In the genomic region with DNA sequence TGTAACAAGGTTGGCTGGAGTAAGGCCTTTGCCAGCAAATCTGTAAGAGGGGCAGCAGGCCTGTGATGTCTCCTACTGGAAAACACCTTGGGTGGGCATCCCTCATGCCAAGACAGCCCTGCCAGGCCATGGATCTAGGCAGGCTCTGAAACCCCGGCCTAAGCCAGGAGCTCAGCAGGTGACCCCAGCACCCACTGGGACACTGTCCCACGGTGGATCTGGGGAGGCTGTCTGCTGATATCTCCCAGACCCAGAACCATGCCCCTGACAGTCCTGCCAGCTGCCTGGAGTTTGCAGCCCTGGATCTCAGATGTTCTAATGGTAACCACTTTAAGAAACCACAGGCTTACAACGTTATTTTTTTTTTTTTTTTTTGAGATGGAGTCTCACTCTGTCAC, we compare ENCODE assay signal across 17 cellular contexts.
DNase-seq lines count a peak whose midpoint lies in the region; ATAC-seq, FAIRE-seq and TF ChIP-seq lines count a peak whose summit lies in the region.
"Had no signal": no experiment of that assay in that cellular context is flagged by ENCODE, and none has a peak within 500 bp of the region (broad histone marks: within the 10 kb centered on the region; RNA-seq: fewer than 3 reads in every experiment).

No MANE protein-coding gene starts in this region.

- intact Hi-C loops in CD4-positive, alpha-beta T cell (cut with DNase I, micrococcal nuclease), result no loop called here
- intact Hi-C loops in Caco-2 (cut with micrococcal nuclease; ENCODE audit: unreplicated experiment) (no loop called here), HepG2 (cut with micrococcal nuclease; ENCODE audit: unreplicated experiment) (no loop called here)

- no peaks in the 10 kb centered on the region for H3K9me3 ChIP-seq in CD4-positive, alpha-beta T cell (ENCODE audit: control insufficient read depth, low read length)
- no peaks in the 10 kb centered on the region for H3K9me3 ChIP-seq in Caco-2
- no peaks in the 10 kb centered on the region for H3K9me3 ChIP-seq in HepG2 (ENCODE audit: low read length)

- no peaks in the 10 kb centered on the region for H3K9me3 Mint-ChIP-seq in CD4-positive, alpha-beta T cell
- H3K9me3 Mint-ChIP-seq in activated naive CD8-positive, alpha-beta T cell treated with anti-CD3 and anti-CD28 coated beads for 36 hours, result peaks cover 19% of the 10 kb centered on the region
- no peaks in the 10 kb centered on the region for H3K9me3 Mint-ChIP-seq in Caco-2 (ENCODE audit: unreplicated experiment)
- H3K9me3 Mint-ChIP-seq: CD8-positive, alpha-beta T cell had no signal

- DNase-seq in CD4-positive, alpha-beta T cell, result no peak
- DNase-seq in GM20000 (ENCODE audit: low spot score) (peak; percentile 28), Caco-2 (no peak), HepG2 (ENCODE audit: low spot score) (no peak), amniotic stem cell (lab: John Stamatoyannopoulos, UW) (no peak)
- no peak for DNase-seq in activated naive CD8-positive, alpha-beta T cell treated with anti-CD3 and anti-CD28 coated beads for 36 hours
- DNase-seq: CD8-positive, alpha-beta T cell; DMS 273 treated with DMSO at 0.1 percent for 48 hours; KBM-7; NCI-H1092; NCI-H1694 treated with DMSO at 0.1 percent for 48 hours; NCI-H774; SHP77 treated with DMSO at 0.1 percent for 48 hours had no signal

- peak overlapping the region; percentile 89 for H3K27ac Mint-ChIP-seq in CD4-positive, alpha-beta T cell
- H3K27ac Mint-ChIP-seq in activated naive CD8-positive, alpha-beta T cell treated with anti-CD3 and anti-CD28 coated beads for 36 hours, result peak overlapping the region; percentile 90
- no peak overlapping the region for H3K27ac Mint-ChIP-seq in Caco-2 (ENCODE audit: unreplicated experiment)
- H3K27ac Mint-ChIP-seq: B cell had no signal

- H3K4me2 ChIP-seq in HepG2 (ENCODE audit: low read depth, low read length), result no peak overlapping the region

- no peaks in the 10 kb centered on the region for H3K27me3 Mint-ChIP-seq in CD4-positive, alpha-beta T cell
- H3K27me3 Mint-ChIP-seq in activated naive CD8-positive, alpha-beta T cell treated with anti-CD3 and anti-CD28 coated beads for 36 hours, result no peaks in the 10 kb centered on the region
- no peaks in the 10 kb centered on the region for H3K27me3 Mint-ChIP-seq in Caco-2 (ENCODE audit: insufficient read depth, unreplicated experiment)
- H3K27me3 Mint-ChIP-seq: B cell had no signal

- H3K4me1 ChIP-seq in rectal smooth muscle tissue (ENCODE audit: control insufficient read depth, insufficient read depth, low read length), result no peaks in the 10 kb centered on the region
- H3K4me1 ChIP-seq in Caco-2, result no peaks in the 10 kb centered on the region
- H3K4me1 ChIP-seq in HepG2 (ENCODE audit: insufficient read depth, low read length), result peaks cover 25% of the 10 kb centered on the region

- TF ChIP-seq CTCF in CD4-positive, alpha-beta T cell (IDR thresholded peaks at IDR 0.05), result no peak
- TF ChIP-seq CTCF in GM20000 (IDR thresholded peaks at IDR 0.05; ENCODE audit: extremely low read depth, missing control alignments) (no peak), Caco-2 (IDR thresholded peaks at IDR 0.05; ENCODE audit: insufficient read depth in 1 of 2, low read depth in 1 of 2, low read length in 1 of 2, severe bottlenecking in 1 of 2, unreplicated experiment in 1 of 2) (no peak), HepG2 (CRISPR knock-in tag; IDR thresholded peaks at IDR 0.05) (no peak)

- BruUV-seq in Caco-2 (replicated peaks; lab: Mats Ljungman, UMichigan) (no TSS peak), HepG2 (replicated peaks; lab: Mats Ljungman, UMichigan) (no TSS peak)

- H3K9ac ChIP-seq in rectal smooth muscle tissue (ENCODE audit: low read length) (no peak overlapping the region), HepG2 (ENCODE audit: insufficient read depth, low read depth, low read length) (no peak overlapping the region)

- H3K36me3 ChIP-seq in rectal smooth muscle tissue (ENCODE audit: control insufficient read depth, insufficient read depth, low read length), result peaks cover 2% of the 10 kb centered on the region
- no peaks in the 10 kb centered on the region for H3K36me3 ChIP-seq in Caco-2 (ENCODE audit: control insufficient read depth, insufficient read depth, low read length)
- peaks cover 27 to 41% of the 10 kb centered on the region in 2 experiments for H3K36me3 ChIP-seq in HepG2 (replicated peaks in 1 of 2; ENCODE audit: control insufficient read depth in 1 of 2, insufficient read depth in 2 of 2, low read length in 2 of 2)

- peaks cover 21% of the 10 kb centered on the region for H3K36me3 Mint-ChIP-seq in CD4-positive, alpha-beta T cell (ENCODE audit: low read depth)
- peaks cover 49% of the 10 kb centered on the region for H3K36me3 Mint-ChIP-seq in activated naive CD8-positive, alpha-beta T cell treated with anti-CD3 and anti-CD28 coated beads for 36 hours
- H3K36me3 Mint-ChIP-seq in Caco-2 (ENCODE audit: insufficient read depth, unreplicated experiment), result no peaks in the 10 kb centered on the region

- H3K4me1 Mint-ChIP-seq in CD4-positive, alpha-beta T cell (ENCODE audit: low read depth), result peaks cover 49% of the 10 kb centered on the region
- H3K4me1 Mint-ChIP-seq in activated naive CD8-positive, alpha-beta T cell treated with anti-CD3 and anti-CD28 coated beads for 36 hours, result peaks cover 47% of the 10 kb centered on the region
- H3K4me1 Mint-ChIP-seq in Caco-2 (ENCODE audit: low read depth, unreplicated experiment), result peaks cover 13% of the 10 kb centered on the region

- no peak overlapping the region for H3K4me3 ChIP-seq in rectal smooth muscle tissue (ENCODE audit: low read length)
- no peak overlapping the region for H3K4me3 ChIP-seq in Caco-2 (ENCODE audit: low read depth, low read length)
- H3K4me3 ChIP-seq in HepG2 (replicated peaks in 1 of 3; ENCODE audit: insufficient read depth in 1 of 3, low read depth in 2 of 3, low read length in 3 of 3), result peak overlapping the region in 1 of 3 experiments; percentile 7; a peak in 1 of 6 replicates

- no peaks in the 10 kb centered on the region for H3K27me3 ChIP-seq in CD4-positive, alpha-beta T cell (ENCODE audit: control insufficient read depth, insufficient read depth, low read length)
- H3K27me3 ChIP-seq in rectal smooth muscle tissue (ENCODE audit: control insufficient read depth, insufficient read depth, low read length) (no peaks in the 10 kb centered on the region), Caco-2 (replicated peaks; ENCODE audit: control insufficient read depth, insufficient read depth, low read length) (no peaks in the 10 kb centered on the region), HepG2 (ENCODE audit: control insufficient read depth in 1 of 2, insufficient read depth in 2 of 2, low read length in 2 of 2) (no peaks in the 10 kb centered on the region)

- no peak for TF ChIP-seq EP300 in HepG2 (IDR thresholded peaks at IDR 0.05; ENCODE audit: low read depth in 2 of 2, low read length in 2 of 2)
- TF ChIP-seq EP300 in HepG2 (CRISPR knock-in tag; IDR thresholded peaks at IDR 0.05; ENCODE audit: borderline replicate concordance), result no peak

- CTCF ChIA-PET in CD4-positive, alpha-beta T cell (lab: Charles Lee), result interaction anchor here (0.7 kb wide), 1 partner anchor 297 kb away, joined by 3 read pairs; no protein-coding TSS in a partner anchor
- CTCF ChIA-PET in Caco-2 (lab: Charles Lee), result no interaction called here
- CTCF ChIA-PET in HepG2 (lab: Yijun Ruan, JAX; ENCODE audit: low intra/inter-chr PET ratio, low total read pairs), result no interaction called here

- in situ Hi-C loops in HepG2 (cut with HindIII; ENCODE audit: extremely low pct_ligation_motif_present, low pct_unique_long_range_greater_than_20kb), result no loop called here

- peaks cover 22% of the 10 kb centered on the region for H3K79me2 ChIP-seq in HepG2 (ENCODE audit: insufficient read depth, low read length)

- ATAC-seq in CD4-positive, alpha-beta T cell (ENCODE audit: poor library complexity), result no peak
- ATAC-seq in HepG2, result no peak
- ATAC-seq: Panc1 had no signal

- no peak overlapping the region for H2AFZ ChIP-seq in HepG2 (ENCODE audit: low read length)

- FAIRE-seq in HepG2 (lab: Jason Lieb, UNC), result no peak
- FAIRE-seq: H1 had no signal

- peaks cover 37% of the 10 kb centered on the region for H4K20me1 ChIP-seq in HepG2 (ENCODE audit: insufficient read depth, low read length)

- POLR2A ChIA-PET in CD4-positive, alpha-beta T cell (lab: Charles Lee), result no interaction called here
- POLR2A ChIA-PET in Caco-2 (lab: Charles Lee) (no interaction called here), HepG2 (lab: Yijun Ruan, JAX) (interaction anchor here (0.7 kb wide), 1 partner anchor 1148 kb away, joined by 4 read pairs; no protein-coding TSS in a partner anchor)

- 88% methylated on average over 2 of the region's 3 CpGs for WGBS in HepG2 (ENCODE audit: low lambda C conversion rate)

- H3K4me3 Mint-ChIP-seq in CD4-positive, alpha-beta T cell, result no peak overlapping the region
- no peak overlapping the region for H3K4me3 Mint-ChIP-seq in activated naive CD8-positive, alpha-beta T cell treated with anti-CD3 and anti-CD28 coated beads for 36 hours
- H3K4me3 Mint-ChIP-seq in Caco-2 (ENCODE audit: unreplicated experiment), result no peak overlapping the region
- H3K4me3 Mint-ChIP-seq: B cell; CD8-positive, alpha-beta T cell had no signal

- H3K27ac ChIP-seq in CD4-positive, alpha-beta T cell (ENCODE audit: low read depth, low read length), result no peak overlapping the region
- H3K27ac ChIP-seq in rectal smooth muscle tissue (ENCODE audit: low read depth, low read length) (peak overlapping the region; percentile 0), HepG2 (ENCODE audit: extremely low read length, insufficient read depth, low read length) (no peak overlapping the region)

- no peak for TF ChIP-seq POLR2A in HepG2 (IDR thresholded peaks at IDR 0.05; ENCODE audit: insufficient read depth in 1 of 2, low read depth in 2 of 2, low read length in 2 of 2)

- no peak for TF ChIP-seq RAD21 in HepG2 (CRISPR knock-in tag; IDR thresholded peaks at IDR 0.05)

TF ChIP-seq in HepG2, 621 proteins besides CTCF, POLR2A, EP300 and RAD21 (continues in another document):
- no peak for TF ChIP-seq XBP1 (CRISPR knock-in tag; IDR thresholded peaks at IDR 0.05)
- TF ChIP-seq, protein P1, sequence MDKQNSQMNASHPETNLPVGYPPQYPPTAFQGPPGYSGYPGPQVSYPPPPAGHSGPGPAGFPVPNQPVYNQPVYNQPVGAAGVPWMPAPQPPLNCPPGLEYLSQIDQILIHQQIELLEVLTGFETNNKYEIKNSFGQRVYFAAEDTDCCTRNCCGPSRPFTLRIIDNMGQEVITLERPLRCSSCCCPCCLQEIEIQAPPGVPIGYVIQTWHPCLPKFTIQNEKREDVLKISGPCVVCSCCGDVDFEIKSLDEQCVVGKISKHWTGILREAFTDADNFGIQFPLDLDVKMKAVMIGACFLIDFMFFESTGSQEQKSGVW (CRISPR knock-in tag; IDR thresholded peaks at IDR 0.05; ENCODE audit: borderline replicate concordance), result no peak
- TF ChIP-seq, protein P2, sequence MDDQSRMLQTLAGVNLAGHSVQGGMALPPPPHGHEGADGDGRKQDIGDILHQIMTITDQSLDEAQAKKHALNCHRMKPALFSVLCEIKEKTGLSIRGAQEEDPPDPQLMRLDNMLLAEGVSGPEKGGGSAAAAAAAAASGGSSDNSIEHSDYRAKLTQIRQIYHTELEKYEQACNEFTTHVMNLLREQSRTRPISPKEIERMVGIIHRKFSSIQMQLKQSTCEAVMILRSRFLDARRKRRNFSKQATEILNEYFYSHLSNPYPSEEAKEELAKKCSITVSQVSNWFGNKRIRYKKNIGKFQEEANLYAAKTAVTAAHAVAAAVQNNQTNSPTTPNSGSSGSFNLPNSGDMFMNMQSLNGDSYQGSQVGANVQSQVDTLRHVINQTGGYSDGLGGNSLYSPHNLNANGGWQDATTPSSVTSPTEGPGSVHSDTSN (CRISPR knock-in tag; IDR thresholded peaks at IDR 0.05; ENCODE audit: borderline replicate concordance), result no peak
